In the genomic region with DNA sequence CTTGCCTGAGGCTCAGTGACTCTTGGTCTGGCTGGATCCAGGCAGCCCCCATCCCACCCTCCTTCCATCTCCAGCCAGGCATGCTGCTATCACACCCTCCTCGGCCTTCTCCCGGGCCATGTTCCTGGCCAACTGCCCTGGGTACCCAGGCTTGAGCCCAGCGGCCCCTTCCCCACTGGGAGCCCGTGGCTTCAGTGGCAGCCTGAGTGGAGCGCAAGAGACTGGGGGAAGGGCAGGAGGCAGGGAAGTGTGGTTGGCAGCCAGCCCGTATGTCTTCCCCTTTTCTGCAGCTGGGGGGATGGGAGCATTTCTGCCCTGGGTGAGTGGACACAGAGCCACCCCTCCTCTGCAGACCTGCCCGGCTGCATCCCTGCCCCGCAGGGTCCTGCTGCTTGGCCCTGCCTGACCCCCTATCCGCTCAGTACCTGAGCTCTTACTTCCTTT, we compare ENCODE assay signal across 2 cellular contexts.
TF ChIP-seq lines count a peak whose summit lies in the region.

No MANE protein-coding gene starts in this region.

TF ChIP-seq in HepG2, 621 proteins besides CTCF, POLR2A, EP300 and RAD21 (continues in another document):
- TF ChIP-seq KDM1A (CRISPR knock-in tag; IDR thresholded peaks at IDR 0.05) (no peak), SIX1 (CRISPR knock-in tag; IDR thresholded peaks at IDR 0.05; ENCODE audit: borderline replicate concordance) (no peak), ZBTB8A (CRISPR knock-in tag; IDR thresholded peaks at IDR 0.05; ENCODE audit: borderline replicate concordance, low read depth) (no peak), ZNF773 (CRISPR knock-in tag; IDR thresholded peaks at IDR 0.05; ENCODE audit: borderline replicate concordance) (no peak), ZNF337 (CRISPR knock-in tag; IDR thresholded peaks at IDR 0.05; ENCODE audit: borderline replicate concordance, low read depth) (no peak), CEBPB (IDR thresholded peaks at IDR 0.05; ENCODE audit: borderline replicate concordance, low read depth, low read length) (no peak), ARHGAP35 (CRISPR knock-in tag; IDR thresholded peaks at IDR 0.05; ENCODE audit: borderline replicate concordance) (no peak), ZNF83 (CRISPR knock-in tag; IDR thresholded peaks at IDR 0.05; ENCODE audit: borderline replicate concordance) (no peak)
- TF ChIP-seq, protein P1, sequence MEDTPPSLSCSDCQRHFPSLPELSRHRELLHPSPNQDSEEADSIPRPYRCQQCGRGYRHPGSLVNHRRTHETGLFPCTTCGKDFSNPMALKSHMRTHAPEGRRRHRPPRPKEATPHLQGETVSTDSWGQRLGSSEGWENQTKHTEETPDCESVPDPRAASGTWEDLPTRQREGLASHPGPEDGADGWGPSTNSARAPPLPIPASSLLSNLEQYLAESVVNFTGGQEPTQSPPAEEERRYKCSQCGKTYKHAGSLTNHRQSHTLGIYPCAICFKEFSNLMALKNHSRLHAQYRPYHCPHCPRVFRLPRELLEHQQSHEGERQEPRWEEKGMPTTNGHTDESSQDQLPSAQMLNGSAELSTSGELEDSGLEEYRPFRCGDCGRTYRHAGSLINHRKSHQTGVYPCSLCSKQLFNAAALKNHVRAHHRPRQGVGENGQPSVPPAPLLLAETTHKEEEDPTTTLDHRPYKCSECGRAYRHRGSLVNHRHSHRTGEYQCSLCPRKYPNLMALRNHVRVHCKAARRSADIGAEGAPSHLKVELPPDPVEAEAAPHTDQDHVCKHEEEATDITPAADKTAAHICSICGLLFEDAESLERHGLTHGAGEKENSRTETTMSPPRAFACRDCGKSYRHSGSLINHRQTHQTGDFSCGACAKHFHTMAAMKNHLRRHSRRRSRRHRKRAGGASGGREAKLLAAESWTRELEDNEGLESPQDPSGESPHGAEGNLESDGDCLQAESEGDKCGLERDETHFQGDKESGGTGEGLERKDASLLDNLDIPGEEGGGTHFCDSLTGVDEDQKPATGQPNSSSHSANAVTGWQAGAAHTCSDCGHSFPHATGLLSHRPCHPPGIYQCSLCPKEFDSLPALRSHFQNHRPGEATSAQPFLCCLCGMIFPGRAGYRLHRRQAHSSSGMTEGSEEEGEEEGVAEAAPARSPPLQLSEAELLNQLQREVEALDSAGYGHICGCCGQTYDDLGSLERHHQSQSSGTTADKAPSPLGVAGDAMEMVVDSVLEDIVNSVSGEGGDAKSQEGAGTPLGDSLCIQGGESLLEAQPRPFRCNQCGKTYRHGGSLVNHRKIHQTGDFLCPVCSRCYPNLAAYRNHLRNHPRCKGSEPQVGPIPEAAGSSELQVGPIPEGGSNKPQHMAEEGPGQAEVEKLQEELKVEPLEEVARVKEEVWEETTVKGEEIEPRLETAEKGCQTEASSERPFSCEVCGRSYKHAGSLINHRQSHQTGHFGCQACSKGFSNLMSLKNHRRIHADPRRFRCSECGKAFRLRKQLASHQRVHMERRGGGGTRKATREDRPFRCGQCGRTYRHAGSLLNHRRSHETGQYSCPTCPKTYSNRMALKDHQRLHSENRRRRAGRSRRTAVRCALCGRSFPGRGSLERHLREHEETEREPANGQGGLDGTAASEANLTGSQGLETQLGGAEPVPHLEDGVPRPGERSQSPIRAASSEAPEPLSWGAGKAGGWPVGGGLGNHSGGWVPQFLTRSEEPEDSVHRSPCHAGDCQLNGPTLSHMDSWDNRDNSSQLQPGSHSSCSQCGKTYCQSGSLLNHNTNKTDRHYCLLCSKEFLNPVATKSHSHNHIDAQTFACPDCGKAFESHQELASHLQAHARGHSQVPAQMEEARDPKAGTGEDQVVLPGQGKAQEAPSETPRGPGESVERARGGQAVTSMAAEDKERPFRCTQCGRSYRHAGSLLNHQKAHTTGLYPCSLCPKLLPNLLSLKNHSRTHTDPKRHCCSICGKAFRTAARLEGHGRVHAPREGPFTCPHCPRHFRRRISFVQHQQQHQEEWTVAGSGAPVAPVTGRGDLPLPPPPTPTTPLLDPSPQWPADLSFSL (CRISPR knock-in tag; IDR thresholded peaks at IDR 0.05) = no peak
- TF ChIP-seq, protein P2, sequence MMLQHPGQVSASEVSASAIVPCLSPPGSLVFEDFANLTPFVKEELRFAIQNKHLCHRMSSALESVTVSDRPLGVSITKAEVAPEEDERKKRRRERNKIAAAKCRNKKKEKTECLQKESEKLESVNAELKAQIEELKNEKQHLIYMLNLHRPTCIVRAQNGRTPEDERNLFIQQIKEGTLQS (CRISPR knock-in tag; IDR thresholded peaks at IDR 0.05) = no peak
- TF ChIP-seq, protein P3, sequence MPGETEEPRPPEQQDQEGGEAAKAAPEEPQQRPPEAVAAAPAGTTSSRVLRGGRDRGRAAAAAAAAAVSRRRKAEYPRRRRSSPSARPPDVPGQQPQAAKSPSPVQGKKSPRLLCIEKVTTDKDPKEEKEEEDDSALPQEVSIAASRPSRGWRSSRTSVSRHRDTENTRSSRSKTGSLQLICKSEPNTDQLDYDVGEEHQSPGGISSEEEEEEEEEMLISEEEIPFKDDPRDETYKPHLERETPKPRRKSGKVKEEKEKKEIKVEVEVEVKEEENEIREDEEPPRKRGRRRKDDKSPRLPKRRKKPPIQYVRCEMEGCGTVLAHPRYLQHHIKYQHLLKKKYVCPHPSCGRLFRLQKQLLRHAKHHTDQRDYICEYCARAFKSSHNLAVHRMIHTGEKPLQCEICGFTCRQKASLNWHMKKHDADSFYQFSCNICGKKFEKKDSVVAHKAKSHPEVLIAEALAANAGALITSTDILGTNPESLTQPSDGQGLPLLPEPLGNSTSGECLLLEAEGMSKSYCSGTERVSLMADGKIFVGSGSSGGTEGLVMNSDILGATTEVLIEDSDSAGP (CRISPR knock-in tag; IDR thresholded peaks at IDR 0.05; ENCODE audit: borderline replicate concordance) = no peak
- TF ChIP-seq, protein P4, sequence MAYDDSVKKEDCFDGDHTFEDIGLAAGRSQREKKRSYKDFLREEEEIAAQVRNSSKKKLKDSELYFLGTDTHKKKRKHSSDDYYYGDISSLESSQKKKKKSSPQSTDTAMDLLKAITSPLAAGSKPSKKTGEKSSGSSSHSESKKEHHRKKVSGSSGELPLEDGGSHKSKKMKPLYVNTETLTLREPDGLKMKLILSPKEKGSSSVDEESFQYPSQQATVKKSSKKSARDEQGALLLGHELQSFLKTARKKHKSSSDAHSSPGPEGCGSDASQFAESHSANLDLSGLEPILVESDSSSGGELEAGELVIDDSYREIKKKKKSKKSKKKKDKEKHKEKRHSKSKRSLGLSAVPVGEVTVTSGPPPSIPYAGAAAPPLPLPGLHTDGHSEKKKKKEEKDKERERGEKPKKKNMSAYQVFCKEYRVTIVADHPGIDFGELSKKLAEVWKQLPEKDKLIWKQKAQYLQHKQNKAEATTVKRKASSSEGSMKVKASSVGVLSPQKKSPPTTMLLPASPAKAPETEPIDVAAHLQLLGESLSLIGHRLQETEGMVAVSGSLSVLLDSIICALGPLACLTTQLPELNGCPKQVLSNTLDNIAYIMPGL (CRISPR knock-in tag; IDR thresholded peaks at IDR 0.05; ENCODE audit: borderline replicate concordance in 1 of 2, low read depth in 1 of 2) = no peak
- TF ChIP-seq, protein P5, sequence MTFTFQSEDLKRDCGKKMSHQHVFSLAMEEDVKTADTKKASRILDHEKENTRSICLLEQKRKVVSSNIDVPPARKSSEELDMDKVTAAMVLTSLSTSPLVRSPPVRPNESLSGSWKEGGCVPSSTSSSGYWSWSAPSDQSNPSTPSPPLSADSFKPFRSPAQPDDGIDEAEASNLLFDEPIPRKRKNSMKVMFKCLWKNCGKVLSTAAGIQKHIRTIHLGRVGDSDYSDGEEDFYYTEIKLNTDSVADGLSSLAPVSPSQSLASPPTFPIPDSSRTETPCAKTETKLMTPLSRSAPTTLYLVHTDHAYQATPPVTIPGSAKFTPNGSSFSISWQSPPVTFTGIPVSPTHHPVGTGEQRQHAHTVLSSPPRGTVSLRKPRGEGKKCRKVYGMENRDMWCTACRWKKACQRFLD (CRISPR knock-in tag; IDR thresholded peaks at IDR 0.05; ENCODE audit: borderline replicate concordance) = no peak

TF ChIP-seq in GM12878, 131 proteins besides CTCF, POLR2A, EP300 and RAD21:
- TF ChIP-seq SPI1 (IDR thresholded peaks at IDR 0.05; ENCODE audit: borderline replicate concordance, insufficient read depth, low read depth, low read length) (peak; percentile 67; the same call in 1 of the 2 replicates), IKZF2 (IDR thresholded peaks at IDR 0.05) (no peak)
